In the genomic region with DNA sequence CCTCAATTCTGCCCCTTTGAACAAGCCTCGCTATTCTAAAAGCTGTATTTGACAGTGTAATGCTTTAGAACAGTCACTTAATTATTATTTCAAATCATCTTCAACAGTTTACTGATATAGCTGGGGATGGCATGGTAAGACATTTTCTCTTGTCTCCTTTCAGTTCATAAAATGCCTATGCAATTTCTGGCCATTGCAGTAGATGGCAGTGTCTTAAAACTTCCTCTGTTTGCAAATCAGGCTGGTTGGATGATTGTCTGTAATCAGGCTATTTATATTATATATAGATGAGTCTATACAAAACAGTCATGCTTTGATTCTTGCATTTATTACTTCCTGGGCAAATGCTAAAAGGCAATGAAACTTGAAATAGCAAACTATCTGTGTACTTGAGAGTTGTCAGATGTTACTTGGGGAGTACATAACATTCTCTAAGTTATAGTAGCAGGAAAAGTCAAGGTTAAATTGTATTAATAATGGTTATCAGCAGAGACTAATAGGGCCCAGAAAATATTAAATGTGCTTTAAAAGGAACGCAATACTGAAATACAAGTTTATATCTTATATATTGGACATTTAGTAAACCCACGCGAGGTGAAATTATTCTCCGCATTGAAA, we compare ENCODE assay signal across 8 cellular contexts. TPM values are rescaled to one million over a fixed set of nuclear protein-coding genes. Genes with fewer than 3 reads are reported as not detected.
DNase-seq lines count a peak whose midpoint lies in the region; ATAC-seq lines count a peak whose summit lies in the region.

No MANE protein-coding gene starts in this region.

- no peak overlapping the region for H3K27ac Mint-ChIP-seq in activated naive CD4-positive, alpha-beta T cell treated with anti-CD3 and anti-CD28 coated beads for 36 hours

- peak; percentile 18 for DNase-seq in activated naive CD4-positive, alpha-beta T cell treated with anti-CD3 and anti-CD28 coated beads for 36 hours
- no peak for DNase-seq in activated naive CD4-positive, alpha-beta T cell treated with Interleukin-2 at 50 U/mL for 16 hours
- peak; percentile 41 for DNase-seq in LHCN-M2 (ENCODE audit: low read depth)
- DNase-seq in SKM-1 (lab: John Stamatoyannopoulos, UW; ENCODE audit: unreplicated experiment), result peak; percentile 3
- peak; percentile 12 for DNase-seq in hepatic stellate cell (ENCODE audit: low spot score)
- DNase-seq in stimulated activated CD4-positive, alpha-beta T cell treated with anti-CD3 and anti-CD28 coated beads, Interleukin-15, amount 100 ng/mL, for 24 hours, result no peak
- DNase-seq in ecto neural progenitor cell (ENCODE audit: low spot score), result no peak

- no peak for ATAC-seq in activated CD4-positive, CD25-positive, alpha-beta regulatory T cell treated with anti-CD3 and anti-CD28 coated beads, Interleukin-2, amount 50 U/mL, for 24 hours

- no peaks in the 10 kb centered on the region for H3K9me3 Mint-ChIP-seq in activated naive CD4-positive, alpha-beta T cell treated with anti-CD3 and anti-CD28 coated beads for 36 hours

- H3K4me1 Mint-ChIP-seq in activated naive CD4-positive, alpha-beta T cell treated with anti-CD3 and anti-CD28 coated beads for 36 hours (ENCODE audit: low read depth), result no peaks in the 10 kb centered on the region

- H3K4me3 Mint-ChIP-seq in activated naive CD4-positive, alpha-beta T cell treated with anti-CD3 and anti-CD28 coated beads for 36 hours, result no peak overlapping the region

- peaks cover 28% of the 10 kb centered on the region for H3K27me3 Mint-ChIP-seq in activated naive CD4-positive, alpha-beta T cell treated with anti-CD3 and anti-CD28 coated beads for 36 hours (ENCODE audit: low read depth)

- intact Hi-C loops in activated naive CD4-positive, alpha-beta T cell treated with anti-CD3 and anti-CD28 coated beads for 36 hours (cut with micrococcal nuclease), result loop anchor here (1.0 to 2.0 kb wide), 3 partner anchors 42 to 645 kb away; no protein-coding TSS in a partner anchor

- H3K36me3 Mint-ChIP-seq in activated naive CD4-positive, alpha-beta T cell treated with anti-CD3 and anti-CD28 coated beads for 36 hours (ENCODE audit: low read depth), result no peaks in the 10 kb centered on the region

- CTCF ChIA-PET in activated naive CD4-positive, alpha-beta T cell treated with anti-CD3 and anti-CD28 coated beads for 36 hours (lab: Charles Lee), result interaction anchor here (1.2 kb wide), 1 partner anchor 84 kb away, joined by 5 read pairs; no protein-coding TSS in a partner anchor

RNA-seq across cellular contexts. Expression of a gene that starts 55.5 kb away (rescaled TPM):
- not detected for total RNA-seq in activated naive CD4-positive, alpha-beta T cell treated with anti-CD3 and anti-CD28 coated beads for 36 hours
- total RNA-seq in LHCN-M2 (2014; rRNA removed), result not detected in 2 replicates
- not detected for polyA plus RNA-seq in LHCN-M2 (2012)

Comparison
In these comparisons a context has a peak if more than half of its experiments do, and no peak if none do; other contexts are left out.
1. DNase-seq: peak in activated naive CD4-positive, alpha-beta T cell treated with anti-CD3 and anti-CD28 coated beads for 36 hours (single experiment), LHCN-M2 (single experiment), SKM-1 (single experiment) and hepatic stellate cell (single experiment); none in activated naive CD4-positive, alpha-beta T cell treated with Interleukin-2 at 50 U/mL for 16 hours (single experiment), stimulated activated CD4-positive, alpha-beta T cell treated with anti-CD3 and anti-CD28 coated beads, Interleukin-15, amount 100 ng/mL, for 24 hours (single experiment) and ecto neural progenitor cell (single experiment).